ENCODE assay signal across 15 cellular contexts in the genomic region with DNA sequence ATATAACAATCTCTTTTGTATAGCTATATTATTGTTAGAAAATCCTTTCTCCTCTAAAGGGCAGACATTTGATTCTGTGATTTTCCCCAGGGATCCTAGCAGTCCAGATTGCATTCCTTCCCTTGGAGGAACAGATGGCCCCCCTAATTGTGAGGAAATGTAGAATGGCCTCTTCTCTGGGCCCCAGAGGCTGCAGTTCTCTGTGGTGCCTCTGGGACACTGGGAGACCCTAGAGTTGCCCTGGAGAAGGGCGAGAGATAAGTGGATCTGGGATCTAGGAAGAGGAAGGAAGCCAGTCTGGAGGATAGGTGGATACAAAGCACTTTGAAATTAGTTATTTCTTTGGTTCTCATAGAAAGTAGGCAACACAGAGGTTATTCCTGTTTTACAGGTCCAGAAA. TPM values are rescaled to one million over a fixed set of nuclear protein-coding genes. Genes with fewer than 3 reads are reported as not detected.
DNase-seq lines count a peak whose midpoint lies in the region; ATAC-seq, FAIRE-seq and TF ChIP-seq lines count a peak whose summit lies in the region.
"Had no signal": no experiment of that assay in that cellular context is flagged by ENCODE, and none has a peak within 500 bp of the region (broad histone marks: within the 10 kb centered on the region; RNA-seq: fewer than 3 reads in every experiment).

No MANE protein-coding gene starts in this region.

- DNase-seq in AG04450 (ENCODE audit: low read depth, low spot score) (no peak), GM12864 (ENCODE audit: low read depth) (no peak), OCI-LY7 (ENCODE audit: low spot score) (no peak), fibroblast of peridontal ligament (ENCODE audit: extremely low read depth) (peak; percentile 22), HTR-8/SVneo (ENCODE audit: insufficient read length, low spot score) (no peak), upper lobe of left lung (no peak)
- DNase-seq: activated CD8-positive, alpha-beta memory T cell treated with anti-CD3 and anti-CD28 coated beads, Interleukin-2, amount 10 ng/mL, durations not matched to agents 7 days and 5 days; aorta; CD4-positive, alpha-beta memory T cell; midbrain; retina; transverse colon had no signal

- CTCF ChIA-PET in AG04450 (lab: Charles Lee) (interaction anchor here (1.4 kb wide), 1 partner anchor 26 kb away, joined by 3 read pairs; no protein-coding TSS in a partner anchor), OCI-LY7 (lab: Charles Lee; ENCODE audit: unreplicated experiment) (no interaction called here)

- H3K27me3 ChIP-seq in AG04450 (ENCODE audit: control insufficient read depth, insufficient read depth, low read length): peaks cover 6% of the 10 kb centered on the region
- no peaks in the 10 kb centered on the region for H3K27me3 ChIP-seq in upper lobe of left lung
- H3K27me3 ChIP-seq: transverse colon had no signal

- no peak overlapping the region for H3K4me2 ChIP-seq in OCI-LY7 (ENCODE audit: low read length)

- 61 to 89% methylated on average over 1 of the region's 1 CpG for WGBS in upper lobe of left lung, 2 donors

- H3K9me3 ChIP-seq in AG04450 (ENCODE audit: control insufficient read depth, insufficient read depth, low read length) (no peaks in the 10 kb centered on the region), OCI-LY7 (ENCODE audit: low read length) (0 out of 2 replicates have a peak, but pooled peaks cover 4% of the 10 kb centered on the region), upper lobe of left lung (no peaks in the 10 kb centered on the region)
- H3K9me3 ChIP-seq: transverse colon had no signal

- H3K9me2 ChIP-seq in OCI-LY7 (ENCODE audit: insufficient read depth, low read length): no peaks in the 10 kb centered on the region

- H3K79me2 ChIP-seq in OCI-LY7 (ENCODE audit: insufficient read depth, low read depth, low read length): peaks cover 10% of the 10 kb centered on the region; the same call in 1 of the 2 replicates

- H4K20me1 ChIP-seq in OCI-LY7 (ENCODE audit: insufficient read depth, low read length): no peaks in the 10 kb centered on the region

- FAIRE-seq in HTR-8/SVneo (lab: Jason Lieb, UNC): no peak

- H3K4me1 ChIP-seq in OCI-LY7 (ENCODE audit: insufficient read depth, low read length, poor library complexity, severe bottlenecking) (peaks cover 23% of the 10 kb centered on the region), upper lobe of left lung (peaks cover 22 to 26% (median 26%) of the 10 kb centered on the region in 4 donors)

- TF ChIP-seq CTCF in AG04450 (IDR thresholded peaks at IDR 0.05; ENCODE audit: low read depth, low read length) (peak; percentile 25), GM12864 (IDR thresholded peaks at IDR 0.05; ENCODE audit: low read depth, low read length, missing control alignments) (peak; percentile 15), OCI-LY7 (conservative IDR thresholded peaks at IDR 0.05; ENCODE audit: low read length) (0 out of 2 replicates have a peak, but pooled peaks have one; percentile 18), upper lobe of left lung (IDR thresholded peaks at IDR 0.05) (no peak)

- ATAC-seq in HG03025 (IDR thresholded peaks at IDR 0.05; ENCODE audit: low FRiP score, unreplicated experiment) (no peak), HG02852 (IDR thresholded peaks at IDR 0.05; ENCODE audit: unreplicated experiment) (no peak), upper lobe of left lung (ENCODE audit: low FRiP score in 2 of 2) (no peak)
- ATAC-seq: activated CD8-positive, alpha-beta memory T cell treated with anti-CD3 and anti-CD28 coated beads, Interleukin-2, amount 10 ng/mL, durations not matched to agents 7 days and 5 days had no signal

- no peak overlapping the region for H3K4me3 ChIP-seq in AG04450 (ENCODE audit: low read depth, low read length)
- H3K4me3 ChIP-seq in GM12864 (ENCODE audit: low read depth, low read length): no peak overlapping the region
- H3K4me3 ChIP-seq in OCI-LY7 (ENCODE audit: low read depth, low read length, poor library complexity, severe bottlenecking): no peak overlapping the region
- H3K4me3 ChIP-seq in upper lobe of left lung: no peak overlapping the region
- H3K4me3 ChIP-seq: transverse colon had no signal

- H3K36me3 ChIP-seq in OCI-LY7 (ENCODE audit: insufficient read depth, low read length) (no peaks in the 10 kb centered on the region), upper lobe of left lung (no peaks in the 10 kb centered on the region)
- H3K36me3 ChIP-seq: transverse colon had no signal

- POLR2A ChIA-PET in AG04450 (lab: Yijun Ruan, JAX) (no interaction called here), OCI-LY7 (lab: Charles Lee) (no interaction called here)

- TF ChIP-seq EP300 in upper lobe of left lung (IDR thresholded peaks at IDR 0.05): no peak

- BruUV-seq in OCI-LY7 (replicated peaks; lab: Mats Ljungman, UMichigan): no TSS peak

- no peak for TF ChIP-seq POLR2A in upper lobe of left lung (IDR thresholded peaks at IDR 0.05)

- no peak overlapping the region for H3K27ac ChIP-seq in AG04450 (ENCODE audit: low read depth, low read length)
- no peak overlapping the region for H3K27ac ChIP-seq in OCI-LY7 (ENCODE audit: low read depth, low read length, poor library complexity, severe bottlenecking)
- no peak overlapping the region for H3K27ac ChIP-seq in upper lobe of left lung

- H2AFZ ChIP-seq in OCI-LY7 (ENCODE audit: low read length): no peak overlapping the region

- intact Hi-C loops in OCI-LY7 (cut with micrococcal nuclease; ENCODE audit: unreplicated experiment): no loop called here

RNA-seq across cellular contexts. Expression of gene HINT2, which starts 1.9 kb away (rescaled TPM):
- 17.5 and 18.5 TPM in 2 replicates for polyA plus RNA-seq in AG04450 (2011; rRNA removed)
- polyA minus RNA-seq in AG04450 (2011; rRNA and poly(A)+ RNA removed): 2.6 and 7.0 TPM in 2 replicates
- 74.3 and 82.5 TPM in 2 replicates for total RNA-seq in OCI-LY7 (2014; rRNA removed; shearing (Covaris generic))
- total RNA-seq in OCI-LY7 (2022) (83.1 and 84.5 TPM in 2 replicates), upper lobe of left lung (10 to 100 TPM; 15.7 to 57.9 (median 42.2) TPM)

RNA-seq across cellular contexts. Expression of gene SPAG8, which starts 4.6 kb away (rescaled TPM):
- polyA plus RNA-seq in AG04450 (2011; rRNA removed): 0.56 and 0.58 TPM in 2 replicates
- polyA minus RNA-seq in AG04450 (2011; rRNA and poly(A)+ RNA removed): 1.0 and 1.1 TPM in 2 replicates
- total RNA-seq in OCI-LY7 (2014; rRNA removed; shearing (Covaris generic)): 1.1 and 3.9 TPM in 2 replicates
- 3.6 and 5.1 TPM in 2 replicates for total RNA-seq in OCI-LY7 (2022)
- total RNA-seq in upper lobe of left lung: 10 to 100 TPM in 3 of 6 donors, 1 to 10 TPM in 3; 2.5 to 43.0 (median 13.3) TPM

RNA-seq across cellular contexts. Expression of gene FAM221B, which starts 11.8 kb away (rescaled TPM):
- polyA plus RNA-seq in AG04450 (2011; rRNA removed): not detected in 2 replicates
- polyA minus RNA-seq in AG04450 (2011; rRNA and poly(A)+ RNA removed): not detected in 2 replicates
- not detected in 2 replicates for total RNA-seq in OCI-LY7 (2014; rRNA removed; shearing (Covaris generic))
- not detected in 2 replicates for total RNA-seq in OCI-LY7 (2022)
- under 1 TPM in 2 of 6 donors, not detected in 4; 0.10 to 0.15 TPM for total RNA-seq in upper lobe of left lung
- total RNA-seq: activated CD8-positive, alpha-beta memory T cell treated with anti-CD3 and anti-CD28 coated beads, Interleukin-2, amount 10 ng/mL, durations not matched to agents 7 days and 5 days; aorta; CD4-positive, alpha-beta memory T cell; T-helper 2 cell treated with Interferon-gamma antibody and Interleukin-4, amounts not matched to agents 100 ng/mL and 5 ng/mL, for 36 hours had no signal
- polyA plus RNA-seq: CD4-positive, alpha-beta memory T cell had no signal

RNA-seq across cellular contexts. Expression of gene TMEM8B, which starts 12.3 kb away (rescaled TPM):
- 3.3 and 4.7 TPM in 2 replicates for polyA plus RNA-seq in AG04450 (2011; rRNA removed)
- polyA minus RNA-seq in AG04450 (2011; rRNA and poly(A)+ RNA removed): 4.1 and 5.5 TPM in 2 replicates
- total RNA-seq in OCI-LY7 (2014; rRNA removed; shearing (Covaris generic)): 3.1 and 3.2 TPM in 2 replicates
- 15.7 and 19.1 TPM in 2 replicates for total RNA-seq in OCI-LY7 (2022)
- total RNA-seq in upper lobe of left lung: 10 to 100 TPM in 3 of 6 donors, 1 to 10 TPM in 3; 6.5 to 21.0 (median 10.0) TPM

RNA-seq across cellular contexts. Expression of gene NPR2, which starts 25.3 kb away (rescaled TPM):
- 31.9 and 44.6 TPM in 2 replicates for polyA plus RNA-seq in AG04450 (2011; rRNA removed)
- 40.5 and 48.0 TPM in 2 replicates for polyA minus RNA-seq in AG04450 (2011; rRNA and poly(A)+ RNA removed)
- total RNA-seq in OCI-LY7 (2014; rRNA removed; shearing (Covaris generic)): 3.0 and 9.8 TPM in 2 replicates
- total RNA-seq in OCI-LY7 (2022) (3.5 and 4.7 TPM in 2 replicates), upper lobe of left lung (10 to 100 TPM in 4 of 6 donors, 1 to 10 TPM in 2; 8.3 to 46.1 (median 13.1) TPM)

Comparison
In these comparisons a context has a peak if more than half of its experiments do, and no peak if none do; other contexts are left out.
1. CTCF ChIP-seq: peak in AG04450 (single experiment), GM12864 (single experiment) and OCI-LY7 (single experiment); none in upper lobe of left lung (0 of 6).